8 cellular contexts compared by ENCODE assay signal in the genomic region with DNA sequence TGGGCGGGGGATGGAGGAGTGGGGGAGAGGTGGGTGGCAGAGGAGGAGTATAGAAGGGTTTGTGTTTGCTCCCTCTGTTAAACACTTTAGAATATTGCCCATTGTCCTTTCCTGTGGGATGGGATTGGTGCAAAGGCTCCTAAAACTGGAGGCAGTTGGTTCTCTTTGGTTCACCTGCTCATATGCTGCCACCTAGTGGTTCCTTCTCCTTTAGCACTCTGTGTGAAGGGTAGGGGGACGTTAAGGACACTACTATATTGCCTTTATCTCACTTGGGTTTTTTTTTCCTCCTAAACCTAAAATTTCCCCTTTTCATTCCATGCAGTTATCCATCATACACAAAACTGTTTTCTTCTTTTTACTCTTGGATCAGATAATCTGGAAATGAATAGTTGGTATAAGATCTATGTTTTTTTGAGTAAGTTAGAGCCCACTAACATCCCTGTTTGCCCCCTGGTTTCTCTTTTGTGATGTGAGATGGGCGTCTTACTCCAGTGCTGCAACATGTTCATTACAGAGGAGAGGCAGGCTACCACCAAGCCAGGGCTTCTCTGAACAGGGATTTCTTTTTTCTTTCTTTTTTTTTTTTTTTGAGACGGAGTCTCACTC. TPM values are rescaled to one million over a fixed set of nuclear protein-coding genes. Genes with fewer than 3 reads are reported as not detected.
DNase-seq lines count a peak whose midpoint lies in the region; ATAC-seq and TF ChIP-seq lines count a peak whose summit lies in the region.

No MANE protein-coding gene starts in this region.

- peak overlapping the region; percentile 72 for H3K27ac Mint-ChIP-seq in dendritic cell treated with granulocyte-macrophage colony-stimulating factor and Interleukin-4, amounts not matched to agents 40 ng/mL and 50 ng/mL, for 4 days
- H3K27ac Mint-ChIP-seq in stimulated activated memory B cell treated with anti-CD40 and anti-IgM and Interleukin-4, amounts not matched to agents 10 μg/mL and 1 μg/mL and 100 μg/mL, for 72 hours = no peak overlapping the region

- intact Hi-C loops in dendritic cell treated with granulocyte-macrophage colony-stimulating factor and Interleukin-4, amounts not matched to agents 40 ng/mL and 50 ng/mL, for 4 days (cut with micrococcal nuclease) = loop anchor here (1.0 to 2.0 kb wide), 2 partner anchors 51 to 105 kb away; no protein-coding TSS in a partner anchor

- in situ Hi-C loops in ACHN (cut with HindIII; ENCODE audit: low pct_ligation_motif_present, low pct_unique_long_range_greater_than_20kb, low sequenced_read_pairs) (no loop called here), GM13976 (cut with MboI; ENCODE audit: low sequenced_read_pairs, unreplicated experiment) (no loop called here)

- TF ChIP-seq CTCF in GM13976 (IDR thresholded peaks at IDR 0.05; ENCODE audit: borderline replicate concordance, control extremely low read depth, extremely low read depth, insufficient read depth, missing control alignments) (peak; percentile 79), WI38 (IDR thresholded peaks at IDR 0.05; ENCODE audit: low read depth, low read length) (peak; percentile 73), liver (IDR thresholded peaks at IDR 0.05; ENCODE audit: low read depth, low read length, missing input control) (peak; percentile 87)

- no peaks in the 10 kb centered on the region for H3K9me3 ChIP-seq in liver (ENCODE audit: control insufficient read depth in 4 of 4, low read length in 3 of 4)

- no peaks in the 10 kb centered on the region for H3K27me3 ChIP-seq in liver (ENCODE audit: control insufficient read depth in 4 of 4, insufficient read depth in 4 of 4, low read length in 3 of 4)

- no peak overlapping the region for H3K9ac ChIP-seq in liver (ENCODE audit: low read depth in 1 of 2, low read length in 2 of 2)

- H3K27ac ChIP-seq in liver (ENCODE audit: low read depth in 1 of 2, low read length in 2 of 2) = no peak overlapping the region

- peaks cover 0 to 2% (median 0%) of the 10 kb centered on the region in 4 donors for H3K36me3 ChIP-seq in liver (ENCODE audit: control insufficient read depth in 4 of 4, insufficient read depth in 3 of 4, low read depth in 1 of 4, low read length in 3 of 4)

- TF ChIP-seq RAD21 in liver (IDR thresholded peaks at IDR 0.05) = peak; percentile 87 to 93

- peak; percentile 65 for ATAC-seq in stimulated activated memory B cell treated with anti-CD40 and anti-IgM and Interleukin-4, amounts not matched to agents 10 μg/mL and 1 μg/mL and 100 μg/mL, for 72 hours
- ATAC-seq in GM18858 (IDR thresholded peaks at IDR 0.05; ENCODE audit: unreplicated experiment) = no peak

- no peaks in the 10 kb centered on the region for H3K4me1 ChIP-seq in liver (ENCODE audit: control insufficient read depth in 4 of 4, insufficient read depth in 4 of 4, low read length in 3 of 4)

- no peaks in the 10 kb centered on the region for H3K27me3 Mint-ChIP-seq in dendritic cell treated with granulocyte-macrophage colony-stimulating factor and Interleukin-4, amounts not matched to agents 40 ng/mL and 50 ng/mL, for 4 days
- no peaks in the 10 kb centered on the region for H3K27me3 Mint-ChIP-seq in stimulated activated memory B cell treated with anti-CD40 and anti-IgM and Interleukin-4, amounts not matched to agents 10 μg/mL and 1 μg/mL and 100 μg/mL, for 72 hours

- peak; percentile 79 for DNase-seq in ACHN
- peak; percentile 76 for DNase-seq in GM13976 (ENCODE audit: low spot score)
- peak; percentile 69 for DNase-seq in NCI-H2107 treated with DMSO at 0.1 percent for 48 hours (lab: John Stamatoyannopoulos, UW; ENCODE audit: unreplicated experiment)

- no peak overlapping the region for H3K4me3 Mint-ChIP-seq in dendritic cell treated with granulocyte-macrophage colony-stimulating factor and Interleukin-4, amounts not matched to agents 40 ng/mL and 50 ng/mL, for 4 days
- no peak overlapping the region for H3K4me3 Mint-ChIP-seq in stimulated activated memory B cell treated with anti-CD40 and anti-IgM and Interleukin-4, amounts not matched to agents 10 μg/mL and 1 μg/mL and 100 μg/mL, for 72 hours

- H3K4me1 Mint-ChIP-seq in dendritic cell treated with granulocyte-macrophage colony-stimulating factor and Interleukin-4, amounts not matched to agents 40 ng/mL and 50 ng/mL, for 4 days (ENCODE audit: low read depth) = peaks cover 13% of the 10 kb centered on the region
- H3K4me1 Mint-ChIP-seq in stimulated activated memory B cell treated with anti-CD40 and anti-IgM and Interleukin-4, amounts not matched to agents 10 μg/mL and 1 μg/mL and 100 μg/mL, for 72 hours = no peaks in the 10 kb centered on the region

- peaks cover 10% of the 10 kb centered on the region for H3K36me3 Mint-ChIP-seq in dendritic cell treated with granulocyte-macrophage colony-stimulating factor and Interleukin-4, amounts not matched to agents 40 ng/mL and 50 ng/mL, for 4 days (ENCODE audit: low read depth)
- H3K36me3 Mint-ChIP-seq in stimulated activated memory B cell treated with anti-CD40 and anti-IgM and Interleukin-4, amounts not matched to agents 10 μg/mL and 1 μg/mL and 100 μg/mL, for 72 hours = no peaks in the 10 kb centered on the region

- WGBS in liver = 56% methylated on average over 4 of the region's 4 CpGs

- H3K4me3 ChIP-seq in WI38 (ENCODE audit: low read depth, low read length) (no peak overlapping the region), liver (ENCODE audit: low read depth in 1 of 3, low read length in 3 of 3) (no peak overlapping the region)

- H3K9me3 Mint-ChIP-seq in dendritic cell treated with granulocyte-macrophage colony-stimulating factor and Interleukin-4, amounts not matched to agents 40 ng/mL and 50 ng/mL, for 4 days = no peaks in the 10 kb centered on the region
- no peaks in the 10 kb centered on the region for H3K9me3 Mint-ChIP-seq in stimulated activated memory B cell treated with anti-CD40 and anti-IgM and Interleukin-4, amounts not matched to agents 10 μg/mL and 1 μg/mL and 100 μg/mL, for 72 hours

TF ChIP-seq in liver, 16 proteins besides CTCF, POLR2A, EP300 and RAD21:
- TF ChIP-seq SP1 (IDR thresholded peaks at IDR 0.05) = no peak
- no peak for TF ChIP-seq JUND (IDR thresholded peaks at IDR 0.05)
- no peak for TF ChIP-seq RXRA (IDR thresholded peaks at IDR 0.05)
- no peak for TF ChIP-seq EGR1 (IDR thresholded peaks at IDR 0.05; ENCODE audit: low read depth in 2 of 2)
- no peak for TF ChIP-seq TAF1 (conservative IDR thresholded peaks at IDR 0.05)
- no peak for TF ChIP-seq HNF4G (IDR thresholded peaks at IDR 0.05)

RNA-seq across cellular contexts. Expression of a gene that starts 23.8 kb away (rescaled TPM):
- 10 to 100 TPM in 1 of 2 donors, 1 to 10 TPM in 1; 7.9 to 11.4 TPM for total RNA-seq in liver
- 1 to 10 TPM; 6.4 to 9.1 TPM for polyA plus RNA-seq in liver

RNA-seq across cellular contexts. Expression of a gene that starts 30.0 kb away (rescaled TPM):
- 10 to 100 TPM in 1 of 2 donors, 1 to 10 TPM in 1; 9.9 to 11.6 TPM for total RNA-seq in liver
- polyA plus RNA-seq in liver = 1 to 10 TPM; 3.4 to 9.4 TPM
